In genomic region chr22:50530857-50531545, GRCh38 we compare ENCODE assay signal across 9 cellular contexts. TPM values are rescaled to one million over a fixed set of nuclear protein-coding genes. Genes with fewer than 3 reads are reported as not detected.
DNase-seq lines count a peak whose midpoint lies in the region; ATAC-seq lines count a peak whose summit lies in the region.
"Had no signal": no experiment of that assay in that cellular context is flagged by ENCODE, and none has a peak within 500 bp of the region (broad histone marks: within the 10 kb centered on the region; RNA-seq: fewer than 3 reads in every experiment).

No MANE protein-coding gene starts in this region.

- H3K4me1 ChIP-seq in esophagus (ENCODE audit: control insufficient read depth in 2 of 2, insufficient read depth in 2 of 2, low read length in 1 of 2) = peaks cover 5 to 23% of the 10 kb centered on the region in 2 donors

- POLR2A ChIA-PET in naive thymus-derived CD8-positive, alpha-beta T cell (lab: Charles Lee) = interaction anchor here (1.3 to 2.3 kb wide), 4 partner anchors 9 to 67 kb away, joined by 3 to 12 read pairs (median 5); no protein-coding TSS in a partner anchor

- no peaks in the 10 kb centered on the region for H3K27me3 ChIP-seq in esophagus (ENCODE audit: control insufficient read depth in 1 of 2, insufficient read depth in 2 of 2, low read length in 2 of 2)

- peak overlapping the region; percentile 59 to 63 for H3K4me3 ChIP-seq in esophagus (ENCODE audit: low read depth in 1 of 2, low read length in 2 of 2)

- DNase-seq in NCI-H82 (lab: John Stamatoyannopoulos, UW) (peak; percentile 57), NCI-H82 treated with DMSO at 0.1 percent for 48 hours (lab: John Stamatoyannopoulos, UW; ENCODE audit: unreplicated experiment) (no peak), NCI-H748 treated with DMSO at 0.1 percent for 48 hours (lab: John Stamatoyannopoulos, UW) (peak; percentile 59), activated T-cell treated with anti-CD3 and anti-CD28 coated beads for 4 hours (peak; percentile 73)
- peak in 8 of 10 donors; percentile 47 to 76 (median 60) for DNase-seq in naive thymus-derived CD8-positive, alpha-beta T cell
- peak; percentile 91 for DNase-seq in stimulated activated naive CD8-positive, alpha-beta T cell treated with anti-CD3 and anti-CD28 coated beads, Interleukin-15, Interleukin-2, amounts not matched to agents 100 U/mL and 50 U/mL, for 24 hours
- DNase-seq: DND-41 had no signal

- no peaks in the 10 kb centered on the region for H3K9me3 Mint-ChIP-seq in naive thymus-derived CD8-positive, alpha-beta T cell

- H3K27ac Mint-ChIP-seq in naive thymus-derived CD8-positive, alpha-beta T cell = peak overlapping the region; percentile 80 to 97 (median 91)

- peak overlapping the region; percentile 79 to 91 (median 88) for H3K4me3 Mint-ChIP-seq in naive thymus-derived CD8-positive, alpha-beta T cell

- H3K36me3 ChIP-seq in esophagus (ENCODE audit: control insufficient read depth in 2 of 2, insufficient read depth in 2 of 2, low read length in 1 of 2) = no peaks in the 10 kb centered on the region

- no peaks in the 10 kb centered on the region for H3K9me3 ChIP-seq in esophagus (ENCODE audit: control insufficient read depth in 2 of 2, insufficient read depth in 1 of 2, low read depth in 1 of 2, low read length in 1 of 2)

- H3K36me3 Mint-ChIP-seq in naive thymus-derived CD8-positive, alpha-beta T cell = no peaks in the 10 kb centered on the region

- H3K4me1 Mint-ChIP-seq in naive thymus-derived CD8-positive, alpha-beta T cell = peaks cover 20 to 50% (median 34%) of the 10 kb centered on the region in 4 donors

- H3K27me3 Mint-ChIP-seq in naive thymus-derived CD8-positive, alpha-beta T cell = peaks cover 0 to 11% (median 0%) of the 10 kb centered on the region in 5 donors

- peak overlapping the region; percentile 96 to 99 for H3K27ac ChIP-seq in esophagus (ENCODE audit: low read depth in 2 of 2, low read length in 1 of 2)

- WGBS in esophagus, 2 donors = 3 to 4% methylated on average over 53 of the region's 53 CpGs

- ATAC-seq in naive thymus-derived CD8-positive, alpha-beta T cell = peak; percentile 28 to 55
- ATAC-seq in stimulated activated naive CD8-positive, alpha-beta T cell treated with anti-CD3 and anti-CD28 coated beads, Interleukin-15, Interleukin-2, amounts not matched to agents 100 U/mL and 50 U/mL, for 24 hours = peak; percentile 59
- ATAC-seq in HG03460 (IDR thresholded peaks at IDR 0.05; ENCODE audit: unreplicated experiment) = no peak

RNA-seq across cellular contexts. Expression of gene TYMP, which starts 1.2 kb away (rescaled TPM):
- polyA plus RNA-seq in esophagus = 10 to 100 TPM; 35.7 to 48.0 TPM
- total RNA-seq in naive thymus-derived CD8-positive, alpha-beta T cell = 1 to 10 TPM; 2.1 to 3.4 TPM
- polyA plus RNA-seq in naive thymus-derived CD8-positive, alpha-beta T cell = 1 to 10 TPM; 1.9 to 5.5 (median 3.1) TPM

RNA-seq across cellular contexts. Expression of gene SCO2, which starts 5.6 kb away (rescaled TPM):
- polyA plus RNA-seq in esophagus = 1 to 10 TPM in 1 of 2 donors, under 1 TPM in 1; 0.61 to 3.2 TPM
- total RNA-seq in naive thymus-derived CD8-positive, alpha-beta T cell = 1 to 10 TPM in 1 of 2 experiments, not detected in 1; 2.7 TPM
- polyA plus RNA-seq in naive thymus-derived CD8-positive, alpha-beta T cell = 1 to 10 TPM; 4.0 to 8.3 (median 6.8) TPM

RNA-seq across cellular contexts. Expression of gene KLHDC7B, which starts 14.7 kb away (rescaled TPM):
- polyA plus RNA-seq in esophagus = under 1 TPM; 0.12 to 0.14 TPM
- total RNA-seq in naive thymus-derived CD8-positive, alpha-beta T cell = 1 to 10 TPM; 5.7 to 6.2 TPM
- 1 to 10 TPM; 5.3 to 7.9 (median 6.5) TPM for polyA plus RNA-seq in naive thymus-derived CD8-positive, alpha-beta T cell

RNA-seq across cellular contexts. Expression of gene NCAPH2, which starts 23.0 kb away (rescaled TPM):
- polyA plus RNA-seq in esophagus = 10 to 100 TPM; 32.9 to 35.4 TPM
- 10 to 100 TPM; 77.9 to 81.9 TPM for total RNA-seq in naive thymus-derived CD8-positive, alpha-beta T cell
- polyA plus RNA-seq in naive thymus-derived CD8-positive, alpha-beta T cell = 10 to 100 TPM; 34.8 to 41.5 (median 40.1) TPM

RNA-seq across cellular contexts. Expression of gene LMF2, which starts 23.5 kb away (rescaled TPM):
- polyA plus RNA-seq in esophagus = 10 to 100 TPM; 44.1 to 64.9 TPM
- total RNA-seq in naive thymus-derived CD8-positive, alpha-beta T cell = 100 to 1,000 TPM; 120 to 128 TPM
- 10 to 100 TPM; 15.1 to 19.6 (median 17.6) TPM for polyA plus RNA-seq in naive thymus-derived CD8-positive, alpha-beta T cell

Comparison
In these comparisons a context has a peak if more than half of its experiments do, and no peak if none do; other contexts are left out.
1. RNA of gene TYMP, which starts 1.2 kb away (polyA plus RNA-seq): 35.7 to 48.0 TPM in esophagus; 1.9 to 5.5 TPM in naive thymus-derived CD8-positive, alpha-beta T cell; every median in the first group is over 4 times any median in the second.
2. RNA of gene KLHDC7B, which starts 14.7 kb away (polyA plus RNA-seq): 5.3 to 7.9 TPM in naive thymus-derived CD8-positive, alpha-beta T cell; 0.12 to 0.14 TPM in esophagus; every median in the first group is over 4 times any median in the second.